ENCODE assay signal across 26 cellular contexts in genomic region chr15:39336926-39337325, GRCh38.
DNase-seq lines count a peak whose midpoint lies in the region; ATAC-seq and TF ChIP-seq lines count a peak whose summit lies in the region.
"Had no signal": no experiment of that assay in that cellular context is flagged by ENCODE, and none has a peak within 500 bp of the region (broad histone marks: within the 10 kb centered on the region; RNA-seq: fewer than 3 reads in every experiment).

No MANE protein-coding gene starts in this region.

- H3K9me3 ChIP-seq in esophagus muscularis mucosa: no peaks in the 10 kb centered on the region
- no peaks in the 10 kb centered on the region for H3K9me3 ChIP-seq in heart left ventricle

- WGBS in esophagus muscularis mucosa: 42% methylated on average over 5 of the region's 5 CpGs
- 61 to 80% (median 71%) methylated on average over 5 of the region's 5 CpGs for WGBS in heart left ventricle, 4 donors

- no peak overlapping the region for H3K4me3 Mint-ChIP-seq in activated CD8-positive, alpha-beta T cell treated with anti-CD3 and anti-CD28 coated beads for 36 hours
- H3K4me3 Mint-ChIP-seq: CD8-positive, alpha-beta memory T cell had no signal

- H3K27me3 ChIP-seq in esophagus muscularis mucosa (no peaks in the 10 kb centered on the region), heart left ventricle (no peaks in the 10 kb centered on the region)

- CTCF ChIA-PET in activated CD8-positive, alpha-beta T cell treated with anti-CD3 and anti-CD28 coated beads for 36 hours (lab: Charles Lee): interaction anchor here (1.1 to 1.3 kb wide), 2 partner anchors 22 to 243 kb away, joined by 3 to 6 read pairs; partner anchors contain the start of gene THBS1

- peak overlapping the region; percentile 56 to 65 (median 62) for H3K27ac ChIP-seq in esophagus muscularis mucosa (replicated peaks in 1 of 4)
- no peak overlapping the region for H3K27ac ChIP-seq in heart left ventricle
- H3K27ac ChIP-seq: 22Rv1, KMS-11, SK-N-MC had no signal

- intact Hi-C loops in esophagus muscularis mucosa (cut with DNase I): no loop called here
- intact Hi-C loops in heart left ventricle (cut with DNase I): no loop called here
- intact Hi-C loops in activated CD8-positive, alpha-beta T cell treated with anti-CD3 and anti-CD28 coated beads for 36 hours (cut with micrococcal nuclease): no loop called here

- TF ChIP-seq CTCF in AG10803 (conservative IDR thresholded peaks at IDR 0.05; ENCODE audit: low read length) (no peak), esophagus muscularis mucosa (IDR thresholded peaks at IDR 0.05) (no peak), heart left ventricle (IDR thresholded peaks at IDR 0.05) (no peak)
- no peak for TF ChIP-seq CTCF in activated CD8-positive, alpha-beta T cell treated with anti-CD3 and anti-CD28 coated beads for 36 hours (IDR thresholded peaks at IDR 0.05)

- POLR2A ChIA-PET in activated CD8-positive, alpha-beta T cell treated with anti-CD3 and anti-CD28 coated beads for 36 hours (lab: Charles Lee): no interaction called here

- ATAC-seq in heart left ventricle: no peak
- no peak for ATAC-seq in activated CD8-positive, alpha-beta T cell treated with anti-CD3 and anti-CD28 coated beads for 36 hours
- no peak for ATAC-seq in GM21423 (IDR thresholded peaks at IDR 0.05; ENCODE audit: unreplicated experiment)

- H3K4me1 ChIP-seq in esophagus muscularis mucosa (peaks cover 0 to 55% (median 51%) of the 10 kb centered on the region in 4 donors), heart left ventricle (peaks cover 0 to 17% (median 0%) of the 10 kb centered on the region in 12 donors)

- no peaks in the 10 kb centered on the region for H3K9me3 Mint-ChIP-seq in activated CD8-positive, alpha-beta T cell treated with anti-CD3 and anti-CD28 coated beads for 36 hours

- DNase-seq in AG10803 (ENCODE audit: low read depth): peak; percentile 29
- DNase-seq in RPMI7951 (ENCODE audit: low read depth): peak; percentile 60
- DNase-seq in esophagus muscularis mucosa (ENCODE audit: extremely low spot score): no peak
- DNase-seq in lung microvascular endothelial cell (ENCODE audit: low read depth in 2 of 2): peak; percentile 19 to 49
- DNase-seq in heart left ventricle: no peak
- DNase-seq in activated CD8-positive, alpha-beta T cell treated with anti-CD3 and anti-CD28 coated beads for 36 hours: no peak
- no peak for DNase-seq in NCI-H2107 treated with DMSO at 0.1 percent for 48 hours (lab: John Stamatoyannopoulos, UW; ENCODE audit: unreplicated experiment)
- DNase-seq: ACHN; AML-193; C1 segment of cervical spinal cord; Calu3; CD8-positive, alpha-beta memory T cell; DMS153; GOT3; HCEC 1CT; IMR-90; MV-4-11; NCI-H1694; NCI-H2081; NCI-H446; NCI-H526; Right ventricle myocardium superior had no signal

- H3K27me3 Mint-ChIP-seq in activated CD8-positive, alpha-beta T cell treated with anti-CD3 and anti-CD28 coated beads for 36 hours: peaks cover 3% of the 10 kb centered on the region

- no peak for TF ChIP-seq POLR2A in esophagus muscularis mucosa (IDR thresholded peaks at IDR 0.05; ENCODE audit: low read depth)
- TF ChIP-seq POLR2A in heart left ventricle (IDR thresholded peaks at IDR 0.05): no peak

- no peaks in the 10 kb centered on the region for H3K4me1 Mint-ChIP-seq in activated CD8-positive, alpha-beta T cell treated with anti-CD3 and anti-CD28 coated beads for 36 hours (ENCODE audit: low read depth)
- H3K4me1 Mint-ChIP-seq: CD8-positive, alpha-beta memory T cell had no signal

- H3K27ac Mint-ChIP-seq in activated CD8-positive, alpha-beta T cell treated with anti-CD3 and anti-CD28 coated beads for 36 hours: no peak overlapping the region
- H3K27ac Mint-ChIP-seq: CD8-positive, alpha-beta memory T cell had no signal

- no peak for TF ChIP-seq EP300 in esophagus muscularis mucosa (IDR thresholded peaks at IDR 0.05)

- H3K36me3 Mint-ChIP-seq in activated CD8-positive, alpha-beta T cell treated with anti-CD3 and anti-CD28 coated beads for 36 hours (ENCODE audit: low read depth): no peaks in the 10 kb centered on the region
- H3K36me3 Mint-ChIP-seq: CD8-positive, alpha-beta memory T cell had no signal

- H3K36me3 ChIP-seq in esophagus muscularis mucosa (no peaks in the 10 kb centered on the region), heart left ventricle (no peaks in the 10 kb centered on the region)

- no peak overlapping the region for H3K4me3 ChIP-seq in AG10803 (ENCODE audit: low read length)
- H3K4me3 ChIP-seq in esophagus muscularis mucosa: no peak overlapping the region
- H3K4me3 ChIP-seq in heart left ventricle: no peak overlapping the region
- H3K4me3 ChIP-seq: SK-N-MC had no signal

Comparison
In these comparisons a context has a peak if more than half of its experiments do, and no peak if none do; other contexts are left out.
1. DNase-seq: peak in AG10803 (single experiment), RPMI7951 (single experiment) and lung microvascular endothelial cell (2 of 2); none in esophagus muscularis mucosa (single experiment), heart left ventricle (0 of 5), activated CD8-positive, alpha-beta T cell treated with anti-CD3 and anti-CD28 coated beads for 36 hours (single experiment) and NCI-H2107 treated with DMSO at 0.1 percent for 48 hours (single experiment).
2. H3K27ac ChIP-seq: peak in esophagus muscularis mucosa (4 of 4); none in heart left ventricle (0 of 12).